29 cellular contexts compared by ENCODE assay signal in the genomic region with DNA sequence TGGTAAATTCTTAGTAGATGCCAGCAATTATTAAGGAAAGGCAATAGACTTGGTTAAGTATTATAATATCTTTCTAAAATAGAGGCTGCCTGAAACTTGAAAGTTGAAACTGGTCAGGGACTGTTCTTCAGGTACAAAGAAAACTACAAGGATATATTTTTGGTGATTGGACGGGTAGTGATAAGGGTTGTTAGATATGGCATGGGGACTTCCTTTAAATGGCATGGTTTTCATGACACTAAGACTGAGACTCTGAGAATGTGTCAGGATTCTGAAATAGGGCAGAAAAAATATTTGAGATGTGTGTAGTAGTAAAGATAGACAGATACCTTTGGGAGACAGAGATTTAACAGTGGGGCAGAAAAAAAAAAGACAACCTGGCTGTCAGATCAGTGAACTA.
"Had no signal": no experiment of that assay in that cellular context is flagged by ENCODE, and none has a peak within 500 bp of the region (broad histone marks: within the 10 kb centered on the region; RNA-seq: fewer than 3 reads in every experiment).

No MANE protein-coding gene starts in this region.

- H3K9me3 ChIP-seq: adrenal gland, body of pancreas, breast epithelium had no signal

- H3K4me3 ChIP-seq: adrenal gland, body of pancreas, breast epithelium had no signal

- H3K36me3 ChIP-seq: adrenal gland, breast epithelium had no signal

- H3K27me3 ChIP-seq: adrenal gland, body of pancreas, breast epithelium had no signal

- ATAC-seq: activated naive CD4-positive, alpha-beta T cell treated with anti-CD3 and anti-CD28 coated beads, Interleukin-2, amount 50 U/mL, for 72 hours; activated T-cell treated with anti-CD3 and anti-CD28 coated beads, Interleukin-2, amount 50 U/mL, for 4 hours; body of pancreas had no signal

- DNase-seq: activated B cell treated with CpG ODN at 0.5 μM for 24 hours; activated CD4-positive, alpha-beta memory T cell treated with anti-CD3 and anti-CD28 coated beads for 36 hours; activated CD4-positive, alpha-beta T cell treated with anti-CD3 and anti-CD28 coated beads for 4 hours; activated CD4-positive, alpha-beta T cell treated with anti-CD3 and anti-CD28 coated beads, Interleukin-2, amount 50 U/mL, for 1 hour; activated CD4-positive, CD25-positive, alpha-beta regulatory T cell treated with anti-CD3 and anti-CD28 coated beads, Interleukin-2, amount 50 U/mL, for 72 hours; activated CD8-positive, alpha-beta memory T cell treated with anti-CD3 and anti-CD28 coated beads, Interleukin-2, amount 50 U/mL, for 4 hours; activated gamma-delta T cell treated with Interleukin-2 at 50 U/mL for 16 hours; activated naive CD4-positive, alpha-beta T cell treated with anti-CD3 and anti-CD28 coated beads for 36 hours; activated T-cell treated with anti-CD3 and anti-CD28 coated beads for 4 hours; activated T-cell treated with anti-CD3 and anti-CD28 coated beads, Interleukin-2, amount 50 U/mL, for 4 hours; adrenal gland; body of pancreas; NCI-H1105; NCI-H1417 treated with DMSO at 0.1 percent for 48 hours; NCI-H187 treated with DMSO at 0.1 percent for 48 hours; NCI-H2081; NCI-H2171 treated with DMSO at 0.1 percent for 48 hours; NCI-H446 treated with DMSO at 0.1 percent for 48 hours; NCI-H524; NK-92 treated with Interleukin-12 subunit alpha and Interleukin-12 subunit beta, amount 100 ng/mL, for 24 hours; OCI-M1; Right ventricle myocardium superior; SW 1271; T-helper 1 cell; T-helper 2 cell; T-helper 9 cell had no signal

- H3K4me1 ChIP-seq: adrenal gland, breast epithelium had no signal

- H3K27ac ChIP-seq: adrenal gland, body of pancreas, breast epithelium, VCaP had no signal
